In the genomic region with DNA sequence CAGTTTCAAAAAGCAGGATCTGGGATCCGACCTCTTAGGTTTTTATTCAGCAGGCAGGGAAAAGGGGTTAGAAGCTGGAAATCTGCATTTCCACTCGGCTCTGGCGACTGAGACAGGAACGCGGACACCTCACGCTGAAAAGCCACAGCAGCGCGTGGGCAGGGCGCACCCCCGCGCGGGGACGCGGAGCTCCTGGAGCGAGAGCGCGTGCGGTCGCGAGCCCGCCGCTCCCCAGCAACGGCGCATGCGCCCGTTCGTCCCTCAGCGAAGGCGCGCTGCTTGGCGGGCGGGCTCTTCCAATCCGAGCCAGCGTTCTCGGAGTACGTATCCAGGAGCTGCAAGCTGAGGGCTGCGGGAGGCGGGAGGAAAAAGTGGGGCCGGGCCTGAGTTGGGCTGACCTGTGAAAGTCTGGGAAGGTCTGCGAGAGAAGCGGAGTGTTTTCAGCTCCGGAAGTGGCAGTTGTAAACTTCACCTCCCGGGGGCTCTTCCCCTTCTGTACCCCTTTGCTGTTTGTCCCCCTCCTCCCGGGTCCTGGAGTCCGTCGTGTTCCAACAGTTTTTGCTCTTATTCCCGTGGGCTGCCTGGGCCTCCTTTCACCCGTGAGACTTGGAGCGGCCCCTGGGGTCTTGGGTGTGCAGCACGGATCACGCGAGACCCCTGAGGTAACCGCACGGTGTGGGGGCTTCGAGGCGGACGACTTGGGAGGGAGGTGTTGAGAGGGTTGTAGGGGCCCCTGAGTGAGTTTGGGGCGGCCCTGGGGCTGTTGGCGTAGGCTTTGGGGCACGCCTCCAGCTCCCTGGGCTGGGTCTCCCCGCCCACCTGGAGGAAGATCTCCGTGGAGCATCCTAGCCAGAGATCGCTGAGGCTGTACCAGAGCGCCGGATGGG, we compare ENCODE assay signal across 1 cellular context.
TF ChIP-seq lines count a peak whose summit lies in the region.

A gene (plus strand): TSS at position 403 of the 887 bp plus-strand sequence. CDS start 11,046 bp downstream, outside the sequence.

TF ChIP-seq in HepG2, 621 proteins besides CTCF, POLR2A, EP300 and RAD21 (continued from another document and continues in another):
- TF ChIP-seq, protein P1, sequence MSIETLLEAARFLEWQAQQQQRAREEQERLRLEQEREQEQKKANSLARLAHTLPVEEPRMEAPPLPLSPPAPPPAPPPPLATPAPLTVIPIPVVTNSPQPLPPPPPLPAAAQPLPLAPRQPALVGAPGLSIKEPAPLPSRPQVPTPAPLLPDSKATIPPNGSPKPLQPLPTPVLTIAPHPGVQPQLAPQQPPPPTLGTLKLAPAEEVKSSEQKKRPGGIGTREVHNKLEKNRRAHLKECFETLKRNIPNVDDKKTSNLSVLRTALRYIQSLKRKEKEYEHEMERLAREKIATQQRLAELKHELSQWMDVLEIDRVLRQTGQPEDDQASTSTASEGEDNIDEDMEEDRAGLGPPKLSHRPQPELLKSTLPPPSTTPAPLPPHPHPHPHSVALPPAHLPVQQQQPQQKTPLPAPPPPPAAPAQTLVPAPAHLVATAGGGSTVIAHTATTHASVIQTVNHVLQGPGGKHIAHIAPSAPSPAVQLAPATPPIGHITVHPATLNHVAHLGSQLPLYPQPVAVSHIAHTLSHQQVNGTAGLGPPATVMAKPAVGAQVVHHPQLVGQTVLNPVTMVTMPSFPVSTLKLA (IDR thresholded peaks at IDR 0.05): no peak
- TF ChIP-seq YEATS4 (CRISPR knock-in tag; IDR thresholded peaks at IDR 0.05; ENCODE audit: borderline replicate concordance): peak; percentile 5
- peak; percentile 70 for TF ChIP-seq ZNF274 (CRISPR knock-in tag; IDR thresholded peaks at IDR 0.05)
- TF ChIP-seq, protein P2, sequence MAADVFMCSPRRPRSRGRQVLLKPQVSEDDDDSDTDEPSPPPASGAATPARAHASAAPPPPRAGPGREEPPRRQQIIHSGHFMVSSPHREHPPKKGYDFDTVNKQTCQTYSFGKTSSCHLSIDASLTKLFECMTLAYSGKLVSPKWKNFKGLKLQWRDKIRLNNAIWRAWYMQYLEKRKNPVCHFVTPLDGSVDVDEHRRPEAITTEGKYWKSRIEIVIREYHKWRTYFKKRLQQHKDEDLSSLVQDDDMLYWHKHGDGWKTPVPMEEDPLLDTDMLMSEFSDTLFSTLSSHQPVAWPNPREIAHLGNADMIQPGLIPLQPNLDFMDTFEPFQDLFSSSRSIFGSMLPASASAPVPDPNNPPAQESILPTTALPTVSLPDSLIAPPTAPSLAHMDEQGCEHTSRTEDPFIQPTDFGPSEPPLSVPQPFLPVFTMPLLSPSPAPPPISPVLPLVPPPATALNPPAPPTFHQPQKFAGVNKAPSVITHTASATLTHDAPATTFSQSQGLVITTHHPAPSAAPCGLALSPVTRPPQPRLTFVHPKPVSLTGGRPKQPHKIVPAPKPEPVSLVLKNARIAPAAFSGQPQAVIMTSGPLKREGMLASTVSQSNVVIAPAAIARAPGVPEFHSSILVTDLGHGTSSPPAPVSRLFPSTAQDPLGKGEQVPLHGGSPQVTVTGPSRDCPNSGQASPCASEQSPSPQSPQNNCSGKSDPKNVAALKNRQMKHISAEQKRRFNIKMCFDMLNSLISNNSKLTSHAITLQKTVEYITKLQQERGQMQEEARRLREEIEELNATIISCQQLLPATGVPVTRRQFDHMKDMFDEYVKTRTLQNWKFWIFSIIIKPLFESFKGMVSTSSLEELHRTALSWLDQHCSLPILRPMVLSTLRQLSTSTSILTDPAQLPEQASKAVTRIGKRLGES (CRISPR knock-in tag; IDR thresholded peaks at IDR 0.05; ENCODE audit: borderline replicate concordance): no peak
- TF ChIP-seq KLF12 (CRISPR knock-in tag; IDR thresholded peaks at IDR 0.05; ENCODE audit: borderline replicate concordance): no peak
- TF ChIP-seq SAP130 (CRISPR knock-in tag; IDR thresholded peaks at IDR 0.05; ENCODE audit: low read depth): peak; percentile 66
- peak; percentile 56; the same call in 1 of the 2 replicates for TF ChIP-seq ZNF839 (CRISPR knock-in tag; IDR thresholded peaks at IDR 0.05; ENCODE audit: borderline replicate concordance)
- TF ChIP-seq TCF12 (IDR thresholded peaks at IDR 0.05): no peak
- TF ChIP-seq TCF12 (CRISPR knock-in tag; IDR thresholded peaks at IDR 0.05): 0 out of 2 replicates have a peak, but pooled peaks have one; percentile 67
- TF ChIP-seq HNRNPLL (IDR thresholded peaks at IDR 0.05; ENCODE audit: low read depth, low read length, poor library complexity, severe bottlenecking): peak; percentile 89
- peak; percentile 60 for TF ChIP-seq ZNF883 (CRISPR knock-in tag; IDR thresholded peaks at IDR 0.05; ENCODE audit: not compliant biosample characterization)
- TF ChIP-seq ZNF749 (CRISPR knock-in tag; IDR thresholded peaks at IDR 0.05; ENCODE audit: borderline replicate concordance): peak; percentile 77; the same call in 1 of the 2 replicates
- TF ChIP-seq, protein P3, sequence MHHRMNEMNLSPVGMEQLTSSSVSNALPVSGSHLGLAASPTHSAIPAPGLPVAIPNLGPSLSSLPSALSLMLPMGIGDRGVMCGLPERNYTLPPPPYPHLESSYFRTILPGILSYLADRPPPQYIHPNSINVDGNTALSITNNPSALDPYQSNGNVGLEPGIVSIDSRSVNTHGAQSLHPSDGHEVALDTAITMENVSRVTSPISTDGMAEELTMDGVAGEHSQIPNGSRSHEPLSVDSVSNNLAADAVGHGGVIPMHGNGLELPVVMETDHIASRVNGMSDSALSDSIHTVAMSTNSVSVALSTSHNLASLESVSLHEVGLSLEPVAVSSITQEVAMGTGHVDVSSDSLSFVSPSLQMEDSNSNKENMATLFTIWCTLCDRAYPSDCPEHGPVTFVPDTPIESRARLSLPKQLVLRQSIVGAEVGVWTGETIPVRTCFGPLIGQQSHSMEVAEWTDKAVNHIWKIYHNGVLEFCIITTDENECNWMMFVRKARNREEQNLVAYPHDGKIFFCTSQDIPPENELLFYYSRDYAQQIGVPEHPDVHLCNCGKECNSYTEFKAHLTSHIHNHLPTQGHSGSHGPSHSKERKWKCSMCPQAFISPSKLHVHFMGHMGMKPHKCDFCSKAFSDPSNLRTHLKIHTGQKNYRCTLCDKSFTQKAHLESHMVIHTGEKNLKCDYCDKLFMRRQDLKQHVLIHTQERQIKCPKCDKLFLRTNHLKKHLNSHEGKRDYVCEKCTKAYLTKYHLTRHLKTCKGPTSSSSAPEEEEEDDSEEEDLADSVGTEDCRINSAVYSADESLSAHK (CRISPR knock-in tag; IDR thresholded peaks at IDR 0.05; ENCODE audit: borderline replicate concordance): no peak
- no peak for TF ChIP-seq ZNF160 (CRISPR knock-in tag; IDR thresholded peaks at IDR 0.05)
- TF ChIP-seq, protein P4, sequence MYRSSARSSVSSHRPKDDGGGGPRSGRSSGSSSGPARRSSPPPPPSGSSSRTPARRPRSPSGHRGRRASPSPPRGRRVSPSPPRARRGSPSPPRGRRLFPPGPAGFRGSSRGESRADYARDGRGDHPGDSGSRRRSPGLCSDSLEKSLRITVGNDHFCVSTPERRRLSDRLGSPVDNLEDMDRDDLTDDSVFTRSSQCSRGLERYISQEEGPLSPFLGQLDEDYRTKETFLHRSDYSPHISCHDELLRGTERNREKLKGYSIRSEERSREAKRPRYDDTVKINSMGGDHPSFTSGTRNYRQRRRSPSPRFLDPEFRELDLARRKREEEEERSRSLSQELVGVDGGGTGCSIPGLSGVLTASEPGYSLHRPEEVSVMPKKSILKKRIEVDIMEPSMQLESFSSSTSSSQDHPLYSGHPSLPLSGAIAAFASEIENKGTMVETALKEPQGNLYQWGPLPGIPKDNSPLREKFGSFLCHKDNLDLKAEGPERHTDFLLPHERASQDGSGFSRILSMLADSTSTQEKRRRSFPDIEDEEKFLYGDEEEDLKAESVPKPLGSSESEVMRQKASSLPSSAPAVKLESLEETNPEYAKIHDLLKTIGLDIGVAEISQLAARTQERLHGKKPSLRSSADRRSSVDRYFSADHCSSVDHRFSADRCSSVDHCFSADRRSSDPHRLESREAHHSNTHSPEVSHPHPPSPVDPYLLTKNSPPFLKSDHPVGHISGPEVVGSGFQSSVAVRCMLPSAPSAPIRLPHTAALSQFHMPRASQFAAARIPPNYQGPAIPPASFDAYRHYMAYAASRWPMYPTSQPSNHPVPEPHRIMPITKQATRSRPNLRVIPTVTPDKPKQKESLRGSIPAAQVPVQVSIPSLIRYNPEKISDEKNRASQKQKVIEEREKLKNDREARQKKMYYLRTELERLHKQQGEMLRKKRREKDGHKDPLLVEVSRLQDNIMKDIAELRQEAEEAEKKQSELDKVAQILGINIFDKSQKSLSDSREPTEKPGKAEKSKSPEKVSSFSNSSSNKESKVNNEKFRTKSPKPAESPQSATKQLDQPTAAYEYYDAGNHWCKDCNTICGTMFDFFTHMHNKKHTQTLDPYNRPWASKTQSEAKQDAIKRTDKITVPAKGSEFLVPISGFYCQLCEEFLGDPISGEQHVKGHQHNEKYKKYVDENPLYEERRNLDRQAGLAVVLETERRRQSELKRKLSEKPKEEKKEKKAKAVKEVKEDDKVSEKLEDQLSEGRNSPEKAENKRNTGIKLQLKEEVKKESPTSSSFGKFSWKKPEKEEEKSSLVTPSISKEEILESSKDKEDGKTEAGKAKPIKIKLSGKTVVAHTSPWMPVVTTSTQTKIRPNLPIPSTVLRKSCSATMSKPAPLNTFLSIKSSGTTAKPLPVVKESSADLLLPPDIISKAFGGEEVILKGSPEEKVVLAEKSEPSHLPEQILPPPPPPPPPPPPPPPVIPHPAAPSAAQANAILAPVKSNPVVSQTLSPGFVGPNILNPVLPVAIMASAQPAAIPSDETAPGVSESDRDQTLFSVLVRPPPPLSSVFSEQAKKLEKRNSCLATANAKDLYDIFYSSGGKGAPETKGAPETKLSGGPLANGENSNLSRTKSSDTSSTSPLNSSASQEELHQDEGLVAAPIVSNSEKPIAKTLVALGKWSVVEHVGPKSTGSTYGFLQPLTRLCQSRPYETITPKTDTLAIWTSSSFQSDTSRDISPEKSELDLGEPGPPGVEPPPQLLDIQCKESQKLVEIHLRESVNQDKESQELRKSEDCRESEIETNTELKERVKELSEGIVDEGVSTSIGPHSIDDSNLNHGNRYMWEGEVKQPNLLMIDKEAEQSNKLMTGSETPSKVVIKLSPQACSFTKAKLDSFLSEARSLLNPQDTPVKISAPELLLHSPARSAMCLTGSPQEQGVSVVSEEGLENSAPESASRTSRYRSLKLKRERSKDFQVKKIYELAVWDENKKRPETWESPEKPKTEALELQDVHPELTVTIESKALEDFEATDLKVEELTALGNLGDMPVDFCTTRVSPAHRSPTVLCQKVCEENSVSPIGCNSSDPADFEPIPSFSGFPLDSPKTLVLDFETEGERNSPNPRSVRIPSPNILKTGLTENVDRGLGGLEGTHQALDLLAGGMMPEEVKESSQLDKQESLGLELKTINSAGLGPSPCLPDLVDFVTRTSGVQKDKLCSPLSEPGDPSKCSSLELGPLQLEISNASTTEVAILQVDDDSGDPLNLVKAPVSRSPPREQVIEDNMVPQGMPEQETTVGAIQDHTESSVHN (CRISPR knock-in tag; IDR thresholded peaks at IDR 0.05): no peak
- no peak for TF ChIP-seq MEF2D (CRISPR knock-in tag; IDR thresholded peaks at IDR 0.05)
- TF ChIP-seq, protein P5, sequence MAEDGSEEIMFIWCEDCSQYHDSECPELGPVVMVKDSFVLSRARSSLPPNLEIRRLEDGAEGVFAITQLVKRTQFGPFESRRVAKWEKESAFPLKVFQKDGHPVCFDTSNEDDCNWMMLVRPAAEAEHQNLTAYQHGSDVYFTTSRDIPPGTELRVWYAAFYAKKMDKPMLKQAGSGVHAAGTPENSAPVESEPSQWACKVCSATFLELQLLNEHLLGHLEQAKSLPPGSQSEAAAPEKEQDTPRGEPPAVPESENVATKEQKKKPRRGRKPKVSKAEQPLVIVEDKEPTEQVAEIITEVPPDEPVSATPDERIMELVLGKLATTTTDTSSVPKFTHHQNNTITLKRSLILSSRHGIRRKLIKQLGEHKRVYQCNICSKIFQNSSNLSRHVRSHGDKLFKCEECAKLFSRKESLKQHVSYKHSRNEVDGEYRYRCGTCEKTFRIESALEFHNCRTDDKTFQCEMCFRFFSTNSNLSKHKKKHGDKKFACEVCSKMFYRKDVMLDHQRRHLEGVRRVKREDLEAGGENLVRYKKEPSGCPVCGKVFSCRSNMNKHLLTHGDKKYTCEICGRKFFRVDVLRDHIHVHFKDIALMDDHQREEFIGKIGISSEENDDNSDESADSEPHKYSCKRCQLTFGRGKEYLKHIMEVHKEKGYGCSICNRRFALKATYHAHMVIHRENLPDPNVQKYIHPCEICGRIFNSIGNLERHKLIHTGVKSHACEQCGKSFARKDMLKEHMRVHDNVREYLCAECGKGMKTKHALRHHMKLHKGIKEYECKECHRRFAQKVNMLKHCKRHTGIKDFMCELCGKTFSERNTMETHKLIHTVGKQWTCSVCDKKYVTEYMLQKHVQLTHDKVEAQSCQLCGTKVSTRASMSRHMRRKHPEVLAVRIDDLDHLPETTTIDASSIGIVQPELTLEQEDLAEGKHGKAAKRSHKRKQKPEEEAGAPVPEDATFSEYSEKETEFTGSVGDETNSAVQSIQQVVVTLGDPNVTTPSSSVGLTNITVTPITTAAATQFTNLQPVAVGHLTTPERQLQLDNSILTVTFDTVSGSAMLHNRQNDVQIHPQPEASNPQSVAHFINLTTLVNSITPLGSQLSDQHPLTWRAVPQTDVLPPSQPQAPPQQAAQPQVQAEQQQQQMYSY (CRISPR knock-in tag; IDR thresholded peaks at IDR 0.05): peak; percentile 42; the same call in 1 of the 2 replicates
- peak; percentile 16; the same call in 1 of the 2 replicates for TF ChIP-seq ZNF441 (CRISPR knock-in tag; IDR thresholded peaks at IDR 0.05; ENCODE audit: borderline replicate concordance)
- TF ChIP-seq, protein P6, sequence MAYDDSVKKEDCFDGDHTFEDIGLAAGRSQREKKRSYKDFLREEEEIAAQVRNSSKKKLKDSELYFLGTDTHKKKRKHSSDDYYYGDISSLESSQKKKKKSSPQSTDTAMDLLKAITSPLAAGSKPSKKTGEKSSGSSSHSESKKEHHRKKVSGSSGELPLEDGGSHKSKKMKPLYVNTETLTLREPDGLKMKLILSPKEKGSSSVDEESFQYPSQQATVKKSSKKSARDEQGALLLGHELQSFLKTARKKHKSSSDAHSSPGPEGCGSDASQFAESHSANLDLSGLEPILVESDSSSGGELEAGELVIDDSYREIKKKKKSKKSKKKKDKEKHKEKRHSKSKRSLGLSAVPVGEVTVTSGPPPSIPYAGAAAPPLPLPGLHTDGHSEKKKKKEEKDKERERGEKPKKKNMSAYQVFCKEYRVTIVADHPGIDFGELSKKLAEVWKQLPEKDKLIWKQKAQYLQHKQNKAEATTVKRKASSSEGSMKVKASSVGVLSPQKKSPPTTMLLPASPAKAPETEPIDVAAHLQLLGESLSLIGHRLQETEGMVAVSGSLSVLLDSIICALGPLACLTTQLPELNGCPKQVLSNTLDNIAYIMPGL (CRISPR knock-in tag; IDR thresholded peaks at IDR 0.05; ENCODE audit: borderline replicate concordance in 1 of 2, low read depth in 1 of 2): peak; percentile 61 to 65; a peak in 3 of 4 replicates
- no peak for TF ChIP-seq ZNF333 (CRISPR knock-in tag; IDR thresholded peaks at IDR 0.05; ENCODE audit: borderline replicate concordance)
- TF ChIP-seq ZSCAN29 (CRISPR knock-in tag; conservative IDR thresholded peaks at IDR 0.05): no peak
- TF ChIP-seq RBM39 (IDR thresholded peaks at IDR 0.05; ENCODE audit: low read depth, low read length, poor library complexity, severe bottlenecking): peak; percentile 35
- no peak for TF ChIP-seq ATAD3A (CRISPR knock-in tag; IDR thresholded peaks at IDR 0.05)
- peak; percentile 52; the same call in 1 of the 2 replicates for TF ChIP-seq ZKSCAN8 (CRISPR knock-in tag; IDR thresholded peaks at IDR 0.05; ENCODE audit: borderline replicate concordance)
- TF ChIP-seq ZNF644 (CRISPR knock-in tag; IDR thresholded peaks at IDR 0.05; ENCODE audit: low read depth): no peak
- peak; percentile 78; the same call in 1 of the 2 replicates for TF ChIP-seq ZNF451 (CRISPR knock-in tag; IDR thresholded peaks at IDR 0.05)
